Comparison of ENCODE assay signal across 18 cellular contexts in the genomic region with DNA sequence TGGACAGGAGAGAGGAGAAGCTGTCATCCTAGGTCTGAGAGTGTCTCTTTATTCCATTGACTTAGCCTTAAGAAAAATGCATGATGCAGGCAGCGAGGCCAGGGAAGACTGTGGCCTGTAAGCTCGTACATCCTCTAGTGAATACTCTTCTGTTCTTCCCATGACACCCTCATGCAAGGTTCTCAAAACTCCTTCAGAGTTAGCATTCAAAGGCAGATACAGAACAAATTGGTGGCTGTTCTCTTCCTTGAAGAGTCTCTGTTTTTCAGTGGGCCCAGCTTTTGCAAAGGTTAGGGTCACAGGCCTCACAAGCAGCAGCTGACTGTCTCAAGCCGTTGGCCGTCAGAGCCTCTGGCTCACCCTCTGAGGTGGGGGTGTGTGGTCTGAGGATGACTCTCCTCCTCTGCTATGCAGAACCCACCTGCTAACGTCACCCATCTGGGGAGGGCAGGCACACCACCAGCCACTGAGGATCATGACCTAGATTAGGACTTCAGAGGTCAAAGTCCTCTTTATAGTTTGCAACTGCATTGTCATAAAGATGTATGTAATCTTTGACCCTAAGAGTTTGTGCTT. TPM values are rescaled to one million over a fixed set of nuclear protein-coding genes. Genes with fewer than 3 reads are reported as not detected.
DNase-seq lines count a peak whose midpoint lies in the region; ATAC-seq and TF ChIP-seq lines count a peak whose summit lies in the region.
"Had no signal": no experiment of that assay in that cellular context is flagged by ENCODE, and none has a peak within 500 bp of the region (broad histone marks: within the 10 kb centered on the region; RNA-seq: fewer than 3 reads in every experiment).

No MANE protein-coding gene starts in this region.

- H3K4me3 ChIP-seq in H7 (ENCODE audit: insufficient read depth, low read depth, low read length) (no peak overlapping the region), skeletal muscle tissue (ENCODE audit: low read length in 3 of 3) (peak overlapping the region in 2 of 3 donors; percentile 1 to 23)

- peak overlapping the region; percentile 91 for H3K27ac ChIP-seq in skeletal muscle tissue (ENCODE audit: low read depth, low read length)
- H3K27ac ChIP-seq: C4-2B had no signal

- peaks cover 6% of the 10 kb centered on the region for H3K36me3 ChIP-seq in H7 (replicated peaks; ENCODE audit: control insufficient read depth, insufficient read depth, low read length)
- no peaks in the 10 kb centered on the region for H3K36me3 ChIP-seq in skeletal muscle tissue (ENCODE audit: control insufficient read depth in 3 of 3, insufficient read depth in 3 of 3, low read length in 3 of 3)

- H3K27me3 ChIP-seq in H7 (ENCODE audit: control insufficient read depth, insufficient read depth, low read length) (no peaks in the 10 kb centered on the region), skeletal muscle tissue (ENCODE audit: control insufficient read depth in 3 of 3, insufficient read depth in 3 of 3, low read length in 3 of 3) (no peaks in the 10 kb centered on the region)

- H3K9me3 ChIP-seq in skeletal muscle tissue (ENCODE audit: control insufficient read depth in 3 of 3, low read length in 3 of 3): no peaks in the 10 kb centered on the region

- H3K27ac Mint-ChIP-seq in WTC11: peak overlapping the region; percentile 90
- H3K27ac Mint-ChIP-seq in activated naive CD8-positive, alpha-beta T cell treated with anti-CD3 and anti-CD28 coated beads for 36 hours: no peak overlapping the region
- H3K27ac Mint-ChIP-seq in activated CD8-positive, alpha-beta memory T cell treated with anti-CD3 and anti-CD28 coated beads, Interleukin-2, amount 10 ng/mL, durations not matched to agents 7 days and 5 days: no peak overlapping the region

- H3K4me1 Mint-ChIP-seq in WTC11: peaks cover 58% of the 10 kb centered on the region
- H3K4me1 Mint-ChIP-seq in activated naive CD8-positive, alpha-beta T cell treated with anti-CD3 and anti-CD28 coated beads for 36 hours: no peaks in the 10 kb centered on the region
- H3K4me1 Mint-ChIP-seq in activated CD8-positive, alpha-beta memory T cell treated with anti-CD3 and anti-CD28 coated beads, Interleukin-2, amount 10 ng/mL, durations not matched to agents 7 days and 5 days: no peaks in the 10 kb centered on the region

- peaks cover 41 to 60% (median 45%) of the 10 kb centered on the region in 3 donors for H3K4me1 ChIP-seq in skeletal muscle tissue (ENCODE audit: control insufficient read depth in 3 of 3, insufficient read depth in 3 of 3, low read length in 3 of 3)

- H3K9me3 Mint-ChIP-seq in WTC11: no peaks in the 10 kb centered on the region
- peaks cover 1% of the 10 kb centered on the region for H3K9me3 Mint-ChIP-seq in activated naive CD8-positive, alpha-beta T cell treated with anti-CD3 and anti-CD28 coated beads for 36 hours
- H3K9me3 Mint-ChIP-seq in activated CD8-positive, alpha-beta memory T cell treated with anti-CD3 and anti-CD28 coated beads, Interleukin-2, amount 10 ng/mL, durations not matched to agents 7 days and 5 days (ENCODE audit: low read depth): peaks cover 3% of the 10 kb centered on the region

- H3K9ac ChIP-seq in skeletal muscle tissue (ENCODE audit: low read depth in 1 of 3, low read length in 3 of 3): peak overlapping the region in 2 of 3 donors; percentile 41 to 54

- H3K36me3 Mint-ChIP-seq in WTC11: peaks cover 45% of the 10 kb centered on the region
- H3K36me3 Mint-ChIP-seq in activated naive CD8-positive, alpha-beta T cell treated with anti-CD3 and anti-CD28 coated beads for 36 hours: no peaks in the 10 kb centered on the region
- H3K36me3 Mint-ChIP-seq in activated CD8-positive, alpha-beta memory T cell treated with anti-CD3 and anti-CD28 coated beads, Interleukin-2, amount 10 ng/mL, durations not matched to agents 7 days and 5 days: no peaks in the 10 kb centered on the region

- H3K4me3 Mint-ChIP-seq in WTC11: no peak overlapping the region
- no peak overlapping the region for H3K4me3 Mint-ChIP-seq in activated naive CD8-positive, alpha-beta T cell treated with anti-CD3 and anti-CD28 coated beads for 36 hours
- no peak overlapping the region for H3K4me3 Mint-ChIP-seq in activated CD8-positive, alpha-beta memory T cell treated with anti-CD3 and anti-CD28 coated beads, Interleukin-2, amount 10 ng/mL, durations not matched to agents 7 days and 5 days

- CTCF ChIA-PET in WTC11 (lab: Charles Lee): interaction anchor here (0.8 to 1.3 kb wide), 4 partner anchors 10 to 332 kb away, joined by 3 to 4 read pairs (median 3); no protein-coding TSS in a partner anchor
- CTCF ChIA-PET in activated CD8-positive, alpha-beta memory T cell treated with anti-CD3 and anti-CD28 coated beads, Interleukin-2, amount 10 ng/mL, durations not matched to agents 7 days and 5 days (lab: Charles Lee): no interaction called here

- no peak for TF ChIP-seq CTCF in WTC11 (IDR thresholded peaks at IDR 0.05)

- no peaks in the 10 kb centered on the region for H3K27me3 Mint-ChIP-seq in WTC11 (ENCODE audit: low read depth)
- no peaks in the 10 kb centered on the region for H3K27me3 Mint-ChIP-seq in activated naive CD8-positive, alpha-beta T cell treated with anti-CD3 and anti-CD28 coated beads for 36 hours
- no peaks in the 10 kb centered on the region for H3K27me3 Mint-ChIP-seq in activated CD8-positive, alpha-beta memory T cell treated with anti-CD3 and anti-CD28 coated beads, Interleukin-2, amount 10 ng/mL, durations not matched to agents 7 days and 5 days

- POLR2A ChIA-PET in WTC11 (lab: Charles Lee): interaction anchor here (1.4 kb wide), 1 partner anchor 16 kb away, joined by 3 read pairs; no protein-coding TSS in a partner anchor

- ATAC-seq in WTC11: peak; percentile 46
- no peak for ATAC-seq in activated CD8-positive, alpha-beta memory T cell treated with anti-CD3 and anti-CD28 coated beads, Interleukin-2, amount 10 ng/mL, durations not matched to agents 7 days and 5 days
- ATAC-seq: Right ventricle myocardium inferior had no signal

- DNase-seq in H7 (peak; percentile 35), WTC11 (ENCODE audit: low spot score) (no peak), kidney tubule cell (ENCODE audit: low spot score) (peak; percentile 24), DMS79 treated with DMSO at 0.1 percent for 48 hours (lab: John Stamatoyannopoulos, UW) (no peak)
- no peak for DNase-seq in activated naive CD8-positive, alpha-beta T cell treated with anti-CD3 and anti-CD28 coated beads for 36 hours
- no peak for DNase-seq in activated effector memory CD4-positive, alpha-beta T cell treated with Interleukin-2 at 50 U/mL for 16 hours
- DNase-seq in activated CD8-positive, alpha-beta memory T cell treated with anti-CD3 and anti-CD28 coated beads, Interleukin-2, amount 10 ng/mL, durations not matched to agents 7 days and 5 days: no peak
- DNase-seq: EL, Karpas-422, MV-4-11, NCI-H1105 treated with DMSO at 0.1 percent for 48 hours, NCI-H1694 treated with DMSO at 0.1 percent for 48 hours, NCI-H446 treated with DMSO at 0.1 percent for 48 hours, NCI-H526 treated with DMSO at 0.1 percent for 48 hours had no signal

TF ChIP-seq in WTC11, 78 proteins besides CTCF, POLR2A, EP300 and RAD21:
- TF ChIP-seq GTF2I (CRISPR knock-in tag; conservative IDR thresholded peaks at IDR 0.05) (no peak), CREB1 (CRISPR knock-in tag; IDR thresholded peaks at IDR 0.05) (no peak), ETV6 (CRISPR knock-in tag; IDR thresholded peaks at IDR 0.05) (0 out of 2 replicates have a peak, but pooled peaks have one; percentile 31), ZBTB21 (CRISPR knock-in tag; IDR thresholded peaks at IDR 0.05; ENCODE audit: borderline replicate concordance) (no peak)
TF ChIP-seq in WTC11: peak in this region for 1.

RNA-seq across cellular contexts. Expression of gene ADCY2, which starts 15.1 kb away (rescaled TPM):
- 17.3 and 30.0 TPM in 2 replicates for total RNA-seq in H7 (2014; rRNA removed; shearing (Covaris generic))
- total RNA-seq in WTC11 (2021) (142 to 165 TPM (median 154 TPM) in 3 replicates), skeletal muscle tissue (27.7 TPM)
- total RNA-seq in activated naive CD8-positive, alpha-beta T cell treated with anti-CD3 and anti-CD28 coated beads for 36 hours: not detected
- total RNA-seq in activated CD8-positive, alpha-beta memory T cell treated with anti-CD3 and anti-CD28 coated beads, Interleukin-2, amount 10 ng/mL, durations not matched to agents 7 days and 5 days: not detected
- total RNA-seq: M059J had no signal

Comparison
In these comparisons a context has a peak if more than half of its experiments do, and no peak if none do; other contexts are left out.
1. DNase-seq: peak in H7 (single experiment) and kidney tubule cell (single experiment); none in WTC11 (single experiment), DMS79 treated with DMSO at 0.1 percent for 48 hours (single experiment), activated naive CD8-positive, alpha-beta T cell treated with anti-CD3 and anti-CD28 coated beads for 36 hours (single experiment), activated effector memory CD4-positive, alpha-beta T cell treated with Interleukin-2 at 50 U/mL for 16 hours (single experiment) and activated CD8-positive, alpha-beta memory T cell treated with anti-CD3 and anti-CD28 coated beads, Interleukin-2, amount 10 ng/mL, durations not matched to agents 7 days and 5 days (single experiment).
2. RNA of gene ADCY2, which starts 15.1 kb away (total RNA-seq): 142 to 165 TPM in WTC11, 27.7 TPM in skeletal muscle tissue (single experiment) and 17.3 to 30.0 TPM in H7; not detected in activated naive CD8-positive, alpha-beta T cell treated with anti-CD3 and anti-CD28 coated beads for 36 hours and not detected in activated CD8-positive, alpha-beta memory T cell treated with anti-CD3 and anti-CD28 coated beads, Interleukin-2, amount 10 ng/mL, durations not matched to agents 7 days and 5 days; every median in the first group is over 10 times any median in the second.